In genomic region chr6:62474793-62475192, GRCh38 we compare ENCODE assay signal across 28 cellular contexts.
"Had no signal": no experiment of that assay in that cellular context is flagged by ENCODE, and none has a peak within 500 bp of the region (broad histone marks: within the 10 kb centered on the region; RNA-seq: fewer than 3 reads in every experiment).

No MANE protein-coding gene starts in this region.

- H3K27ac Mint-ChIP-seq: immature natural killer cell; naive thymus-derived CD8-positive, alpha-beta T cell; nephron; stimulated activated effector memory CD8-positive, alpha-beta T cell treated with anti-CD3 and anti-CD28 coated beads, Interleukin-12 subunit alpha, Interleukin-12 subunit beta, amount 100 ng/mL, for 72 hours; stimulated activated naive CD8-positive, alpha-beta T cell treated with anti-CD3 and anti-CD28 coated beads, Interleukin-15, Interleukin-2, amounts not matched to agents 100 ng/mL and 50 ng/mL, for 24 hours; type B pancreatic cell had no signal

- H3K4me3 ChIP-seq: left lung, lower lobe of right lung, pancreas, prostate gland, sigmoid colon, spleen, tibial nerve, uterus had no signal

- ATAC-seq: left colon; left lung; lower lobe of right lung; naive thymus-derived CD8-positive, alpha-beta T cell; pancreas; right cardiac atrium; stimulated activated effector memory CD8-positive, alpha-beta T cell treated with anti-CD3 and anti-CD28 coated beads, Interleukin-12 subunit alpha, Interleukin-12 subunit beta, amount 100 ng/mL, for 72 hours had no signal

- H3K9me3 Mint-ChIP-seq: nephron; neural crest cell; stimulated activated naive CD8-positive, alpha-beta T cell treated with anti-CD3 and anti-CD28 coated beads, Interleukin-15, Interleukin-2, amounts not matched to agents 100 ng/mL and 50 ng/mL, for 24 hours; type B pancreatic cell had no signal

- H3K27ac ChIP-seq: left lung, lower lobe of right lung, pancreas, prostate gland, sigmoid colon, spleen, tibial nerve, uterus had no signal

- H3K4me3 Mint-ChIP-seq: immature natural killer cell; naive thymus-derived CD8-positive, alpha-beta T cell; nephron; neural crest cell; stimulated activated effector memory CD8-positive, alpha-beta T cell treated with anti-CD3 and anti-CD28 coated beads, Interleukin-12 subunit alpha, Interleukin-12 subunit beta, amount 100 ng/mL, for 72 hours; stimulated activated naive CD8-positive, alpha-beta T cell treated with anti-CD3 and anti-CD28 coated beads, Interleukin-15, Interleukin-2, amounts not matched to agents 100 ng/mL and 50 ng/mL, for 24 hours; type B pancreatic cell had no signal

- H3K36me3 Mint-ChIP-seq: immature natural killer cell; naive thymus-derived CD8-positive, alpha-beta T cell; stimulated activated effector memory CD8-positive, alpha-beta T cell treated with anti-CD3 and anti-CD28 coated beads, Interleukin-12 subunit alpha, Interleukin-12 subunit beta, amount 100 ng/mL, for 72 hours; type B pancreatic cell had no signal

- H3K27me3 ChIP-seq: left lung, pancreas, sigmoid colon, spleen, tibial nerve, uterus had no signal

- DNase-seq: hypothalamus; immature natural killer cell; kidney; left colon; left lung; lower lobe of right lung; mammary epithelial cell; mesenchymal stem cell; naive thymus-derived CD8-positive, alpha-beta T cell; nucleus accumbens; pancreas; posterior cingulate gyrus; retina; right cardiac atrium; sigmoid colon; small intestine; spleen; stimulated activated CD4-positive, alpha-beta T cell treated with anti-CD3 and anti-CD28 coated beads, Interleukin-4, amount 100 ng/mL, for 24 hours; stimulated activated naive CD4-positive, alpha-beta T cell; substantia nigra; uterus had no signal

- H3K4me1 Mint-ChIP-seq: immature natural killer cell; naive thymus-derived CD8-positive, alpha-beta T cell; nephron; neural crest cell; stimulated activated effector memory CD8-positive, alpha-beta T cell treated with anti-CD3 and anti-CD28 coated beads, Interleukin-12 subunit alpha, Interleukin-12 subunit beta, amount 100 ng/mL, for 72 hours had no signal

- H3K27me3 Mint-ChIP-seq: naive thymus-derived CD8-positive, alpha-beta T cell; stimulated activated naive CD8-positive, alpha-beta T cell treated with anti-CD3 and anti-CD28 coated beads, Interleukin-15, Interleukin-2, amounts not matched to agents 100 ng/mL and 50 ng/mL, for 24 hours; type B pancreatic cell had no signal

- H3K36me3 ChIP-seq: left lung, lower lobe of right lung, pancreas, prostate gland, sigmoid colon, spleen, tibial nerve, uterus had no signal

- H3K4me1 ChIP-seq: left lung, lower lobe of right lung, pancreas, prostate gland, sigmoid colon, spleen, tibial nerve, uterus had no signal

- H3K9me3 ChIP-seq: left lung, lower lobe of right lung, pancreas, prostate gland, sigmoid colon, tibial nerve, uterus had no signal
